ENCODE assay signal across 8 cellular contexts in the genomic region with DNA sequence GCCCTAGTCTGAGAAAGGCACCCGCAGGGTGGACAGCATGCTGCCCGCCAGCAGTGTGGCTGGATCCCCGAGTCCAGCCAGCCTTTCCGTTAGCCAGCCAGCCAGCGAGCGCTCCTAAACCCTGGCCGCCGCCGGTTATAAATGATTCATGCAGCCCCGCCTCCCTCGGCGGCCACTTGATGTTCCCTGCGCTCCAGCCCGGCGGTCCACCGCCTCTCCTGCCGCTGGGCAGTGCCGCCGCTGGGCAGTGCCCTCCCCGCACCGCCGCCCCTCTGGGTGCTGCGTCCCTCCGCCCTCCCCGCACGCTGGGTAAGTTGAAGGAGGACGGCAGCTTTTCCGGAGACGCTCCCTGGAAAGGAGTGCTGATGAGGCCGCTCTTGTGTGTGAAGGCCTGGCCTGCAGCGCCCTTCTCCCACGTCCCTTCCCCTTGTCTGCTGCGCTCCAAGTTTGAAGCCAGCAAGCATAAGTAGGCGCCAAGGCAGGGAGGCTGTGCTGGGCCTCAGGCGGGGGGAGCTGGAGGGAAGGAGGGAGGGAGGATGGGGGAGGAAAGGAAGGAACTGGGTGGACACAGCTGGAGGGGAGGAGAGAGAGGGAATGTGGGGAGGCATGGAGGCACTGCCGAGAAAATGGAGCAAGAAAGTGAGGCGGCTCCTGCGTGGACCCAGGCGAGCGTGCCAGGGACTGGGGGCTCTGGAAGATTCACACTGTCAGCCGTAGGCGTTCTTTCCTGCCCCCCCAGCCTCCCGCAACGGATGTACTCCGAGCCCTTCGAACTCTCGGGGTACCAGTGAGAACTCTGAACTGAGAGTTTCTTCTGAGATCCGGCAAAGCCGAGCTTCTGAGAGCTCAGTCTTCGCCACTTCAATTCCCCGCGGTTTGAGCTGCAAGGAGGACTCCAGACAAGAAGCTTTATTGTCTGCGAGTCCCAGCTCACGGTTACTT.
DNase-seq lines count a peak whose midpoint lies in the region; ATAC-seq, FAIRE-seq and TF ChIP-seq lines count a peak whose summit lies in the region.

No MANE protein-coding gene starts in this region.

- H3K4me3 ChIP-seq in coronary artery: peak overlapping the region; percentile 70
- H3K4me3 ChIP-seq in suprapubic skin: peak overlapping the region; percentile 40

- no peak for TF ChIP-seq RAD21 in Ishikawa (IDR thresholded peaks at IDR 0.05; ENCODE audit: low read depth)

- no peaks in the 10 kb centered on the region for H3K4me1 Mint-ChIP-seq in activated T-helper 1 cell treated with anti-CD3 and anti-CD28 coated beads, Interleukin-12 subunit alpha, Interleukin-12 subunit beta, Interleukin-2, Interleukin-4 antibody, amounts not matched to agents 30 ng/mL and 10 ng/mL and 1 ng/mL, durations not matched to agents 14 hours and 24 hours and 36 hours (ENCODE audit: low read depth)
- no peaks in the 10 kb centered on the region for H3K4me1 Mint-ChIP-seq in CD14-positive monocyte

- FAIRE-seq in GM12892 (lab: Jason Lieb, UNC): no peak

- peaks cover 18% of the 10 kb centered on the region for H3K27me3 Mint-ChIP-seq in activated T-helper 1 cell treated with anti-CD3 and anti-CD28 coated beads, Interleukin-12 subunit alpha, Interleukin-12 subunit beta, Interleukin-2, Interleukin-4 antibody, amounts not matched to agents 30 ng/mL and 10 ng/mL and 1 ng/mL, durations not matched to agents 14 hours and 24 hours and 36 hours (ENCODE audit: insufficient read depth)
- H3K27me3 Mint-ChIP-seq in CD14-positive monocyte (ENCODE audit: low read depth in 3 of 3): peaks cover 35 to 45% (median 37%) of the 10 kb centered on the region in 3 donors

- H3K9me3 ChIP-seq in suprapubic skin: no peaks in the 10 kb centered on the region

- H3K4me3 Mint-ChIP-seq in activated T-helper 1 cell treated with anti-CD3 and anti-CD28 coated beads, Interleukin-12 subunit alpha, Interleukin-12 subunit beta, Interleukin-2, Interleukin-4 antibody, amounts not matched to agents 30 ng/mL and 10 ng/mL and 1 ng/mL, durations not matched to agents 14 hours and 24 hours and 36 hours: no peak overlapping the region
- H3K4me3 Mint-ChIP-seq in CD14-positive monocyte: peak overlapping the region in 1 of 2 donors; percentile 60

- no peaks in the 10 kb centered on the region for H3K36me3 Mint-ChIP-seq in activated T-helper 1 cell treated with anti-CD3 and anti-CD28 coated beads, Interleukin-12 subunit alpha, Interleukin-12 subunit beta, Interleukin-2, Interleukin-4 antibody, amounts not matched to agents 30 ng/mL and 10 ng/mL and 1 ng/mL, durations not matched to agents 14 hours and 24 hours and 36 hours (ENCODE audit: low read depth)
- no peaks in the 10 kb centered on the region for H3K36me3 Mint-ChIP-seq in CD14-positive monocyte

- TF ChIP-seq CTCF in coronary artery (IDR thresholded peaks at IDR 0.05) (no peak), suprapubic skin (IDR thresholded peaks at IDR 0.05) (no peak), CD14-positive monocyte (IDR thresholded peaks at IDR 0.05) (no peak)

- TF ChIP-seq POLR2A in suprapubic skin (IDR thresholded peaks at IDR 0.05): no peak
- no peak for TF ChIP-seq POLR2A in GM12892 (IDR thresholded peaks at IDR 0.05; ENCODE audit: low read depth, low read length)

- H3K9me3 Mint-ChIP-seq in activated T-helper 1 cell treated with anti-CD3 and anti-CD28 coated beads, Interleukin-12 subunit alpha, Interleukin-12 subunit beta, Interleukin-2, Interleukin-4 antibody, amounts not matched to agents 30 ng/mL and 10 ng/mL and 1 ng/mL, durations not matched to agents 14 hours and 24 hours and 36 hours: no peaks in the 10 kb centered on the region
- peaks cover 0 to 4% (median 0%) of the 10 kb centered on the region in 7 donors for H3K9me3 Mint-ChIP-seq in CD14-positive monocyte

- TF ChIP-seq EP300 in Ishikawa (IDR thresholded peaks at IDR 0.05; ENCODE audit: borderline replicate concordance): no peak
- TF ChIP-seq EP300 in suprapubic skin (IDR thresholded peaks at IDR 0.05): no peak

- no peaks in the 10 kb centered on the region for H3K27me3 ChIP-seq in suprapubic skin

- no peak overlapping the region for H3K27ac Mint-ChIP-seq in activated T-helper 1 cell treated with anti-CD3 and anti-CD28 coated beads, Interleukin-12 subunit alpha, Interleukin-12 subunit beta, Interleukin-2, Interleukin-4 antibody, amounts not matched to agents 30 ng/mL and 10 ng/mL and 1 ng/mL, durations not matched to agents 14 hours and 24 hours and 36 hours
- no peak overlapping the region for H3K27ac Mint-ChIP-seq in CD14-positive monocyte

- WGBS in suprapubic skin: 16% methylated on average over 53 of the region's 54 CpGs

- ATAC-seq in left lobe of liver: peak; percentile 62

- H3K4me1 ChIP-seq in suprapubic skin: peaks cover 33% of the 10 kb centered on the region

- H3K27ac ChIP-seq in coronary artery (peak overlapping the region; percentile 91 to 92), suprapubic skin (peak overlapping the region; percentile 56)

- intact Hi-C loops in activated T-helper 1 cell treated with anti-CD3 and anti-CD28 coated beads, Interleukin-12 subunit alpha, Interleukin-12 subunit beta, Interleukin-2, Interleukin-4 antibody, amounts not matched to agents 30 ng/mL and 10 ng/mL and 1 ng/mL, durations not matched to agents 14 hours and 24 hours and 36 hours (cut with micrococcal nuclease): no loop called here
- intact Hi-C loops in CD14-positive monocyte (cut with micrococcal nuclease): no loop called here

- DNase-seq in coronary artery (ENCODE audit: low spot score): peak; percentile 92
- DNase-seq in left lobe of liver (ENCODE audit: low spot score): no peak
- DNase-seq in suprapubic skin (ENCODE audit: low spot score in 2 of 2): peak; percentile 78 to 90
- no peak for DNase-seq in activated T-helper 1 cell treated with anti-CD3 and anti-CD28 coated beads, Interleukin-12 subunit alpha, Interleukin-12 subunit beta, Interleukin-2, Interleukin-4 antibody, amounts not matched to agents 30 ng/mL and 10 ng/mL and 1 ng/mL, durations not matched to agents 14 hours and 24 hours and 36 hours (ENCODE audit: low spot score)
- no peak for DNase-seq in GM12892 (ENCODE audit: insufficient read length)
- no peak for DNase-seq in CD14-positive monocyte (ENCODE audit: low spot score)
- DNase-seq in SHP77 (lab: John Stamatoyannopoulos, UW): no peak

- H3K36me3 ChIP-seq in suprapubic skin: no peaks in the 10 kb centered on the region

TF ChIP-seq in Ishikawa, 13 proteins besides CTCF, POLR2A, EP300 and RAD21:
- TF ChIP-seq EGR1 (IDR thresholded peaks at IDR 0.05) (no peak), CREB1 (IDR thresholded peaks at IDR 0.05; ENCODE audit: low read depth) (no peak), ZBTB7A (IDR thresholded peaks at IDR 0.05; ENCODE audit: low read depth) (peak; percentile 33; the same call in 1 of the 2 replicates)

Comparison
In these comparisons a context has a peak if more than half of its experiments do, and no peak if none do; other contexts are left out.
1. DNase-seq: peak in coronary artery (single experiment) and suprapubic skin (2 of 2); none in left lobe of liver (single experiment), activated T-helper 1 cell treated with anti-CD3 and anti-CD28 coated beads, Interleukin-12 subunit alpha, Interleukin-12 subunit beta, Interleukin-2, Interleukin-4 antibody, amounts not matched to agents 30 ng/mL and 10 ng/mL and 1 ng/mL, durations not matched to agents 14 hours and 24 hours and 36 hours (single experiment), GM12892 (single experiment), CD14-positive monocyte (single experiment) and SHP77 (0 of 2).